9 cellular contexts compared by ENCODE assay signal in genomic region chr13:44819245-44819644, GRCh38.
DNase-seq lines count a peak whose midpoint lies in the region; TF ChIP-seq lines count a peak whose summit lies in the region.
"Had no signal": no experiment of that assay in that cellular context is flagged by ENCODE, and none has a peak within 500 bp of the region (broad histone marks: within the 10 kb centered on the region; RNA-seq: fewer than 3 reads in every experiment).

No MANE protein-coding gene starts in this region.

- peak; percentile 37 for DNase-seq in AG20443 (ENCODE audit: low spot score)
- peak; percentile 74 for DNase-seq in HFF-Myc (ENCODE audit: extremely low read depth, low read depth)
- DNase-seq in SW480 (ENCODE audit: low spot score) = peak; percentile 68
- DNase-seq in fibroblast of villous mesenchyme (ENCODE audit: low read depth) = peak; percentile 76
- no peak for DNase-seq in MG63
- no peak for DNase-seq in SJCRH30
- DNase-seq in vagina (ENCODE audit: extremely low spot score in 2 of 2) = no peak
- DNase-seq in ecto neural progenitor cell (ENCODE audit: low spot score) = no peak

- no peaks in the 10 kb centered on the region for H3K9me3 ChIP-seq in MG63
- no peaks in the 10 kb centered on the region for H3K9me3 ChIP-seq in SJCRH30 (replicated peaks)
- H3K9me3 ChIP-seq in vagina = no peaks in the 10 kb centered on the region

- TF ChIP-seq CTCF in HFF-Myc (IDR thresholded peaks at IDR 0.05; ENCODE audit: low read depth, low read length, missing control alignments) (no peak), fibroblast of villous mesenchyme (IDR thresholded peaks at IDR 0.05; ENCODE audit: insufficient read depth, low read depth, low read length) (no peak), vagina (IDR thresholded peaks at IDR 0.05) (no peak)

- H3K36me3 ChIP-seq in MG63 (no peaks in the 10 kb centered on the region), SJCRH30 (no peaks in the 10 kb centered on the region), vagina (no peaks in the 10 kb centered on the region)

- no peaks in the 10 kb centered on the region for H3K27me3 ChIP-seq in MG63
- no peaks in the 10 kb centered on the region for H3K27me3 ChIP-seq in SJCRH30
- H3K27me3 ChIP-seq in vagina = no peaks in the 10 kb centered on the region

- no peak for TF ChIP-seq POLR2A in vagina (IDR thresholded peaks at IDR 0.05)

- intact Hi-C loops in vagina (cut with DNase I) = no loop called here

- H3K27ac ChIP-seq in SJCRH30 (no peak overlapping the region), vagina (no peak overlapping the region)
- H3K27ac ChIP-seq: KMS-11 had no signal

- no peak overlapping the region for H3K4me3 ChIP-seq in HFF-Myc (replicated peaks; ENCODE audit: low read depth, low read length)
- no peak overlapping the region for H3K4me3 ChIP-seq in fibroblast of villous mesenchyme (ENCODE audit: low read depth, low read length)
- H3K4me3 ChIP-seq in MG63 = no peak overlapping the region
- H3K4me3 ChIP-seq in SJCRH30 = no peak overlapping the region
- H3K4me3 ChIP-seq in vagina = no peak overlapping the region

- 0 out of 2 replicates have a peak, but pooled peaks cover 4% of the 10 kb centered on the region for H3K4me1 ChIP-seq in SJCRH30
- no peaks in the 10 kb centered on the region for H3K4me1 ChIP-seq in vagina

Comparison
In these comparisons a context has a peak if more than half of its experiments do, and no peak if none do; other contexts are left out.
1. DNase-seq: peak in AG20443 (single experiment), HFF-Myc (single experiment), SW480 (single experiment) and fibroblast of villous mesenchyme (single experiment); none in MG63 (single experiment), SJCRH30 (0 of 2), vagina (0 of 2) and ecto neural progenitor cell (single experiment).